In genomic region chr19:6766357-6767080, GRCh38 we compare ENCODE assay signal across 9 cellular contexts. TPM values are rescaled to one million over a fixed set of nuclear protein-coding genes. Genes with fewer than 3 reads are reported as not detected.
DNase-seq lines count a peak whose midpoint lies in the region; ATAC-seq and TF ChIP-seq lines count a peak whose summit lies in the region.
"Had no signal": no experiment of that assay in that cellular context is flagged by ENCODE, and none has a peak within 500 bp of the region (broad histone marks: within the 10 kb centered on the region; RNA-seq: fewer than 3 reads in every experiment).

No MANE protein-coding gene starts in this region.

- TF ChIP-seq EP300 in SK-N-SH (IDR thresholded peaks at IDR 0.05; ENCODE audit: borderline replicate concordance in 1 of 2, low read depth in 1 of 2, low read length in 1 of 2): no peak
- TF ChIP-seq EP300 in gastroesophageal sphincter (IDR thresholded peaks at IDR 0.05): no peak

- WGBS in SK-N-SH (ENCODE audit: low lambda C conversion rate): 14% methylated on average over 16 of the region's 16 CpGs
- WGBS in gastroesophageal sphincter (ENCODE audit: low coverage in 1 of 2), 2 donors: 18 to 23% methylated on average over 9 to 12 of the region's 16 CpGs

- peak overlapping the region; percentile 83 for H3K4me2 ChIP-seq in SK-N-SH

- CTCF ChIA-PET in SK-N-SH (lab: Yijun Ruan, JAX): no interaction called here

- H3K9me2 ChIP-seq in SK-N-SH: no peaks in the 10 kb centered on the region

- ATAC-seq in SK-N-SH treated with all-trans-retinoic acid at 6 μM for 48 hours (no peak; the same call in 1 of the 3 replicates), gastroesophageal sphincter (no peak)
- no peak for ATAC-seq in stimulated activated memory B cell treated with anti-CD40 and anti-IgM and Interleukin-4, amounts not matched to agents 10 μg/mL and 1 μg/mL and 100 μg/mL, for 72 hours

- H3K79me2 ChIP-seq in SK-N-SH (ENCODE audit: insufficient read depth): no peaks in the 10 kb centered on the region

- peak overlapping the region; percentile 78; the same call in 1 of the 2 replicates for H2AFZ ChIP-seq in SK-N-SH (ENCODE audit: low read depth)

- TF ChIP-seq POLR2A in gastroesophageal sphincter (IDR thresholded peaks at IDR 0.05): no peak

- H3K9me3 ChIP-seq in SK-N-SH: no peaks in the 10 kb centered on the region
- no peaks in the 10 kb centered on the region for H3K9me3 ChIP-seq in iPS-18c (ENCODE audit: control insufficient read depth, insufficient read depth, low read length)
- H3K9me3 ChIP-seq in gastroesophageal sphincter: no peaks in the 10 kb centered on the region

- no peaks in the 10 kb centered on the region for H3K36me3 ChIP-seq in SK-N-SH (replicated peaks in 1 of 2; ENCODE audit: control insufficient read depth in 1 of 2, insufficient read depth in 2 of 2, low read length in 1 of 2)
- no peaks in the 10 kb centered on the region for H3K36me3 ChIP-seq in gastroesophageal sphincter

- H3F3A ChIP-seq in SK-N-SH (replicated peaks; ENCODE audit: insufficient read depth): peaks cover 14% of the 10 kb centered on the region

- H3K4me1 ChIP-seq in SK-N-SH (ENCODE audit: control insufficient read depth in 1 of 2, insufficient read depth in 2 of 2, low read depth in 1 of 2, low read length in 1 of 2) (no peaks in the 10 kb centered on the region; a peak in 2 of 4 replicates), gastroesophageal sphincter (peaks cover 0 to 14% (median 8%) of the 10 kb centered on the region in 3 donors)

- peak overlapping the region in 1 of 2 experiments; percentile 38; a peak in 1 of 4 replicates for H3K4me3 ChIP-seq in SK-N-SH (ENCODE audit: low read depth in 2 of 2, low read length in 1 of 2)
- H3K4me3 ChIP-seq in iPS-18c (ENCODE audit: insufficient read depth, low read depth, low read length): peak overlapping the region; percentile 81
- peak overlapping the region in 1 of 2 donors; percentile 35 for H3K4me3 ChIP-seq in gastroesophageal sphincter

- TF ChIP-seq CTCF in SK-N-SH (IDR thresholded peaks at IDR 0.05) (no peak), VCaP (conservative IDR thresholded peaks at IDR 0.05) (no peak), gastroesophageal sphincter (IDR thresholded peaks at IDR 0.05) (no peak)

- H3K9me3 Mint-ChIP-seq in stimulated activated memory B cell treated with anti-CD40 and anti-IgM and Interleukin-4, amounts not matched to agents 10 μg/mL and 1 μg/mL and 100 μg/mL, for 72 hours: peaks cover under 1% of the 10 kb centered on the region

- H3K9ac ChIP-seq in SK-N-SH: no peak overlapping the region

- H3K27ac Mint-ChIP-seq in stimulated activated memory B cell treated with anti-CD40 and anti-IgM and Interleukin-4, amounts not matched to agents 10 μg/mL and 1 μg/mL and 100 μg/mL, for 72 hours: peak overlapping the region; percentile 78

- no peaks in the 10 kb centered on the region for H3K36me3 Mint-ChIP-seq in stimulated activated memory B cell treated with anti-CD40 and anti-IgM and Interleukin-4, amounts not matched to agents 10 μg/mL and 1 μg/mL and 100 μg/mL, for 72 hours

- peaks cover 27% of the 10 kb centered on the region for H3K4me1 Mint-ChIP-seq in stimulated activated memory B cell treated with anti-CD40 and anti-IgM and Interleukin-4, amounts not matched to agents 10 μg/mL and 1 μg/mL and 100 μg/mL, for 72 hours

- POLR2A ChIA-PET in SK-N-SH (lab: Yijun Ruan, JAX): no interaction called here

- DNase-seq in SK-N-SH: no peak
- DNase-seq in ecto neural progenitor cell (ENCODE audit: low spot score): no peak
- no peak for DNase-seq in effector CD4-positive, alpha-beta T cell

- H3K27me3 ChIP-seq in SK-N-SH (ENCODE audit: insufficient read depth) (peaks cover 11% of the 10 kb centered on the region; the same call in 1 of the 2 replicates), gastroesophageal sphincter (peaks cover 86% of the 10 kb centered on the region)

- H3K27ac ChIP-seq in SK-N-SH (ENCODE audit: low read depth in 2 of 2, low read length in 1 of 2) (no peak overlapping the region), VCaP (peak overlapping the region; percentile 55), gastroesophageal sphincter (no peak overlapping the region)

- no peak for TF ChIP-seq RAD21 in SK-N-SH (IDR thresholded peaks at IDR 0.05; ENCODE audit: low read length)

- peak overlapping the region; percentile 78 for H3K4me3 Mint-ChIP-seq in stimulated activated memory B cell treated with anti-CD40 and anti-IgM and Interleukin-4, amounts not matched to agents 10 μg/mL and 1 μg/mL and 100 μg/mL, for 72 hours

- no peaks in the 10 kb centered on the region for H4K20me1 ChIP-seq in SK-N-SH (ENCODE audit: insufficient read depth)

- no peaks in the 10 kb centered on the region for H3K27me3 Mint-ChIP-seq in stimulated activated memory B cell treated with anti-CD40 and anti-IgM and Interleukin-4, amounts not matched to agents 10 μg/mL and 1 μg/mL and 100 μg/mL, for 72 hours

TF ChIP-seq in SK-N-SH, 30 proteins besides CTCF, POLR2A, EP300 and RAD21 (continues in another document):
- TF ChIP-seq TCF12 (IDR thresholded peaks at IDR 0.05): no peak
- no peak for TF ChIP-seq FOSL2 (IDR thresholded peaks at IDR 0.05; ENCODE audit: borderline replicate concordance, low read depth)
- TF ChIP-seq ELF1 (IDR thresholded peaks at IDR 0.05): no peak
- TF ChIP-seq FOXM1 (IDR thresholded peaks at IDR 0.05; ENCODE audit: low read depth): no peak
- no peak for TF ChIP-seq CHD2 (IDR thresholded peaks at IDR 0.05; ENCODE audit: low read length, partially characterized antibody)

TF ChIP-seq in SK-N-SH treated with all-trans-retinoic acid at 6 μM for 48 hours, 23 proteins besides CTCF, POLR2A, EP300 and RAD21 (continues in another document):
- no peak for TF ChIP-seq ZNF565 (CRISPR knock-in tag; conservative IDR thresholded peaks at IDR 0.05; ENCODE audit: low read depth)
- TF ChIP-seq ESRRG (CRISPR knock-in tag; IDR thresholded peaks at IDR 0.05): no peak
- TF ChIP-seq POU6F1 (CRISPR knock-in tag; IDR thresholded peaks at IDR 0.05; ENCODE audit: borderline replicate concordance, low read depth): no peak
- no peak for TF ChIP-seq CSRNP3 (CRISPR knock-in tag; IDR thresholded peaks at IDR 0.05)
- TF ChIP-seq ZNF8 (CRISPR knock-in tag; IDR thresholded peaks at IDR 0.05): no peak
- TF ChIP-seq ARNTL (CRISPR knock-in tag; IDR thresholded peaks at IDR 0.05; ENCODE audit: borderline replicate concordance, low read depth): no peak

RNA-seq across cellular contexts. Expression of gene SH2D3A, which starts 0.7 kb away (rescaled TPM):
- 0.35 and 0.42 TPM in 2 replicates for polyA plus RNA-seq in SK-N-SH (2012; rRNA removed)
- polyA plus RNA-seq in SK-N-SH (2012; cell fraction: cytosol; rRNA removed): 0.10 and 0.17 TPM in 2 replicates
- 1.2 and 1.4 TPM in 2 replicates for polyA plus RNA-seq in SK-N-SH (2012; cell fraction: nucleus; rRNA removed)
- total RNA-seq in gastroesophageal sphincter: 1 to 10 TPM in 2 of 4 donors, under 1 TPM in 1, not detected in 1; 0.78 to 5.8 (median 1.7) TPM
- polyA plus RNA-seq: AG04450 had no signal

RNA-seq across cellular contexts. Expression of gene VAV1, which starts 6.0 kb away (rescaled TPM):
- 0.02 TPM in 1 of 2 replicates, not detected in the other for polyA plus RNA-seq in SK-N-SH (2012; rRNA removed)
- polyA plus RNA-seq in SK-N-SH (2012; cell fraction: cytosol; rRNA removed): not detected in 2 replicates
- not detected in 2 replicates for polyA plus RNA-seq in SK-N-SH (2012; cell fraction: nucleus; rRNA removed)
- 1 to 10 TPM; 2.3 to 7.8 (median 5.7) TPM for total RNA-seq in gastroesophageal sphincter
- polyA plus RNA-seq: AG04450 had no signal

RNA-seq across cellular contexts. Expression of gene TRIP10, which starts 27.0 kb away (rescaled TPM):
- polyA plus RNA-seq in SK-N-SH (2012; rRNA removed): 35.4 and 42.9 TPM in 2 replicates
- 24.5 and 27.4 TPM in 2 replicates for polyA plus RNA-seq in SK-N-SH (2012; cell fraction: cytosol; rRNA removed)
- 129 and 150 TPM in 2 replicates for polyA plus RNA-seq in SK-N-SH (2012; cell fraction: nucleus; rRNA removed)
- total RNA-seq in gastroesophageal sphincter: 100 to 1,000 TPM in 3 of 4 donors, 10 to 100 TPM in 1; 94.1 to 129 (median 104) TPM

RNA-seq across cellular contexts. Expression of gene GPR108, which starts 29.1 kb away (rescaled TPM):
- polyA plus RNA-seq in SK-N-SH (2012; rRNA removed): 51.4 and 54.2 TPM in 2 replicates
- 23.5 and 33.8 TPM in 2 replicates for polyA plus RNA-seq in SK-N-SH (2012; cell fraction: cytosol; rRNA removed)
- 143 and 206 TPM in 2 replicates for polyA plus RNA-seq in SK-N-SH (2012; cell fraction: nucleus; rRNA removed)
- total RNA-seq in gastroesophageal sphincter: 10 to 100 TPM; 44.0 to 68.8 (median 60.1) TPM

RNA-seq across cellular contexts. Expression of gene C3, which starts 46.1 kb away (rescaled TPM):
- 0.67 and 0.71 TPM in 2 replicates for polyA plus RNA-seq in SK-N-SH (2012; rRNA removed)
- 0.17 and 0.42 TPM in 2 replicates for polyA plus RNA-seq in SK-N-SH (2012; cell fraction: cytosol; rRNA removed)
- 0.99 and 1.9 TPM in 2 replicates for polyA plus RNA-seq in SK-N-SH (2012; cell fraction: nucleus; rRNA removed)
- total RNA-seq in gastroesophageal sphincter: 100 to 1,000 TPM; 246 to 757 (median 594) TPM
